In genomic region chr1:21594935-21595897, GRCh38 we compare ENCODE assay signal across 8 cellular contexts.
DNase-seq lines count a peak whose midpoint lies in the region; TF ChIP-seq lines count a peak whose summit lies in the region.

No MANE protein-coding gene starts in this region.

- H3K79me1 ChIP-seq in trophoblast cell (ENCODE audit: low read length) = no peaks in the 10 kb centered on the region

- no peak overlapping the region for H2AFZ ChIP-seq in trophoblast cell (ENCODE audit: insufficient read depth, low read length, poor library complexity)

- H3K4me2 ChIP-seq in trophoblast cell (ENCODE audit: low read length) = no peak overlapping the region

- no peak overlapping the region for H3K4ac ChIP-seq in trophoblast cell (ENCODE audit: low read depth, low read length)

- no peak overlapping the region for H2BK12ac ChIP-seq in trophoblast cell (ENCODE audit: low read length)

- no peak overlapping the region for H2BK120ac ChIP-seq in trophoblast cell (ENCODE audit: insufficient read depth, low read length, poor library complexity)

- H3K14ac ChIP-seq in trophoblast cell (ENCODE audit: low read length) = no peak overlapping the region

- H3K4me3 ChIP-seq in fibroblast of the aortic adventitia (ENCODE audit: low read depth, low read length) (no peak overlapping the region), trophoblast cell (ENCODE audit: low read depth, low read length) (no peak overlapping the region)

- peak; percentile 87 for TF ChIP-seq CTCF in fibroblast of the aortic adventitia (IDR thresholded peaks at IDR 0.05; ENCODE audit: insufficient read depth, low read length)

- H3K18ac ChIP-seq in trophoblast cell (ENCODE audit: low read length) = no peak overlapping the region

- no peak overlapping the region for H3K27ac ChIP-seq in trophoblast cell (ENCODE audit: low read depth, low read length)

- no peaks in the 10 kb centered on the region for H3K9me3 ChIP-seq in trophoblast cell (ENCODE audit: insufficient read depth, low read depth, low read length)

- no peak overlapping the region for H3K9ac ChIP-seq in trophoblast cell (ENCODE audit: low read length)

- H3K36me3 ChIP-seq in trophoblast cell (ENCODE audit: control insufficient read depth in 1 of 2, insufficient read depth in 2 of 2, low read length in 2 of 2) = no peaks in the 10 kb centered on the region

- H3K23ac ChIP-seq in trophoblast cell (ENCODE audit: low read length) = no peak overlapping the region

- no peak overlapping the region for H4K8ac ChIP-seq in trophoblast cell (ENCODE audit: low read depth, low read length)

- WGBS in trophoblast cell (ENCODE audit: extremely low coverage, insufficient coverage, insufficient read length) = no CpG with 5 or more reads among the region's 26 CpGs

- H4K12ac ChIP-seq in trophoblast cell (ENCODE audit: low read depth, low read length) = no peak overlapping the region

- no peaks in the 10 kb centered on the region for H3K27me3 ChIP-seq in trophoblast cell (ENCODE audit: insufficient read depth, low read length)

- no peak overlapping the region for H2BK5ac ChIP-seq in trophoblast cell (ENCODE audit: low read depth, low read length, poor library complexity)

- no peaks in the 10 kb centered on the region for H3K79me2 ChIP-seq in trophoblast cell (ENCODE audit: control insufficient read depth, insufficient read depth, low read length, poor library complexity)

- DNase-seq in NK-92 treated with Interleukin-12 subunit alpha and Interleukin-12 subunit beta, amount 100 ng/mL, for 24 hours (lab: John Stamatoyannopoulos, UW) = peak; percentile 39
- DNase-seq in NK-92 (lab: John Stamatoyannopoulos, UW; ENCODE audit: unreplicated experiment) (no peak), NCI-H345 (lab: John Stamatoyannopoulos, UW) (peak; percentile 26), fibroblast of the aortic adventitia (ENCODE audit: low read depth) (peak; percentile 55), trophoblast cell (peak; percentile 61 to 91), NCI-H187 (lab: John Stamatoyannopoulos, UW) (no peak), NCI-H510A (lab: John Stamatoyannopoulos, UW) (no peak)
- DNase-seq in activated CD8-positive, alpha-beta memory T cell treated with anti-CD3 and anti-CD28 coated beads, Interleukin-2, amount 50 U/mL, for 4 hours = peak; percentile 28

- no peak overlapping the region for H2AK5ac ChIP-seq in trophoblast cell (ENCODE audit: low read length)

- H4K91ac ChIP-seq in trophoblast cell (ENCODE audit: low read depth, low read length) = no peak overlapping the region

- H3K4me1 ChIP-seq in trophoblast cell (ENCODE audit: control insufficient read depth in 1 of 2, insufficient read depth in 2 of 2, low read length in 2 of 2) = peaks cover under 1 to 3% of the 10 kb centered on the region in 2 experiments

Comparison
In these comparisons a context has a peak if more than half of its experiments do, and no peak if none do; other contexts are left out.
1. DNase-seq: peak in NK-92 treated with Interleukin-12 subunit alpha and Interleukin-12 subunit beta, amount 100 ng/mL, for 24 hours (single experiment), NCI-H345 (single experiment), activated CD8-positive, alpha-beta memory T cell treated with anti-CD3 and anti-CD28 coated beads, Interleukin-2, amount 50 U/mL, for 4 hours (single experiment), fibroblast of the aortic adventitia (single experiment) and trophoblast cell (2 of 2); none in NK-92 (single experiment), NCI-H187 (0 of 2) and NCI-H510A (single experiment).